Comparison of ENCODE assay signal across 10 cellular contexts in genomic region chr3:13282528-13282985, GRCh38.
A peak's percentile ranks its signal among the peaks of the same experiment; 100 is the strongest.
DNase-seq lines count a peak whose midpoint lies in the region; ATAC-seq, FAIRE-seq and TF ChIP-seq lines count a peak whose summit lies in the region.
"Had no signal": no experiment of that assay in that cellular context is flagged by ENCODE, and none has a peak within 500 bp of the region (broad histone marks: within the 10 kb centered on the region; RNA-seq: fewer than 3 reads in every experiment).

No MANE protein-coding gene starts in this region.

- peaks cover 18 to 59% of the 10 kb centered on the region in 2 experiments; a peak in 4 of 5 replicates for H3K27me3 ChIP-seq in K562 (ENCODE audit: control insufficient read depth in 2 of 2, insufficient read depth in 2 of 2, low read length in 2 of 2)
- peaks cover 61% of the 10 kb centered on the region for H3K27me3 ChIP-seq in lower lobe of right lung (ENCODE audit: low read depth)

- no TSS peak for BruUV-seq in K562 (replicated peaks; lab: Mats Ljungman, UMichigan)

- ATAC-seq in Right ventricle myocardium superior (ENCODE audit: poor library complexity) (no peak), Right ventricle myocardium inferior (no peak), K562 (peak; percentile 3; the same call in 1 of the 3 replicates), lower lobe of right lung (no peak), HG03469 (IDR thresholded peaks at IDR 0.05; ENCODE audit: unreplicated experiment) (no peak)

- no peak for TF ChIP-seq POLR2A in K562 (conservative IDR thresholded peaks at IDR 0.05)

- H4K20me1 ChIP-seq in K562 (replicated peaks; ENCODE audit: control insufficient read depth, insufficient read depth, low read length), result peaks cover 8% of the 10 kb centered on the region; the same call in 1 of the 2 replicates

- WGBS in K562 (ENCODE audit: insufficient coverage, low coverage, missing lambda C conversion rate), result under 1% methylated on average over 44 of the region's 69 CpGs
- WGBS in urinary bladder, result 1% methylated on average over 68 of the region's 69 CpGs

- TF ChIP-seq EP300 in K562 (IDR thresholded peaks at IDR 0.05; ENCODE audit: low read length), result no peak

- no peaks in the 10 kb centered on the region for H3K79me2 ChIP-seq in K562 (ENCODE audit: control insufficient read depth, insufficient read depth, low read length)

- no peak for TF ChIP-seq RAD21 in K562 (CRISPR knock-in tag; conservative IDR thresholded peaks at IDR 0.05 in 1 of 2, IDR thresholded peaks at IDR 0.05 in 1 of 2)

- no peak for FAIRE-seq in K562 (lab: Jason Lieb, UNC)

- peak; percentile 41 for DNase-seq in Right ventricle myocardium superior
- no peak for DNase-seq in Right ventricle myocardium inferior (ENCODE audit: missing footprints)
- DNase-seq in K562 (ENCODE audit: extremely low read depth in 1 of 4, low spot score in 3 of 4), result peak; percentile 55 to 75 (median 67)
- DNase-seq in lower lobe of right lung, result peak; percentile 39
- no peak for DNase-seq in NOMO-1 treated with dmso at 0.1 percent for 144 hours (lab: John Stamatoyannopoulos, UW; ENCODE audit: unreplicated experiment)
- no peak for DNase-seq in foreskin melanocyte
- DNase-seq: DMS79, NCI-H2171 had no signal

- POLR2A ChIA-PET in K562 (lab: Yijun Ruan, JAX), result interaction anchor here (0.6 to 1.4 kb wide), 4 partner anchors 15 to 404 kb away, joined by 3 to 4 read pairs (median 3); no protein-coding TSS in a partner anchor

- H2AFZ ChIP-seq in K562 (ENCODE audit: low read depth, low read length), result 0 out of 2 replicates have a peak overlapping the region, but pooled peaks have one; percentile 44

- H3K9ac ChIP-seq in K562 (ENCODE audit: insufficient read depth in 1 of 2, low read depth in 2 of 2, low read length in 2 of 2), result peak overlapping the region in 1 of 2 experiments; percentile 88; a peak in 2 of 4 replicates

- H3K4me1 ChIP-seq in K562 (replicated peaks in 1 of 2; ENCODE audit: control insufficient read depth in 2 of 2, insufficient read depth in 2 of 2, low read length in 2 of 2) (peaks cover 6 to 27% of the 10 kb centered on the region in 2 experiments; a peak in 4 of 5 replicates), lower lobe of right lung (peaks cover 23% of the 10 kb centered on the region), urinary bladder (ENCODE audit: insufficient read depth) (no peaks in the 10 kb centered on the region)

- H3K36me3 ChIP-seq in K562 (ENCODE audit: control insufficient read depth, insufficient read depth, low read length), result no peaks in the 10 kb centered on the region
- H3K36me3 ChIP-seq in lower lobe of right lung, result no peaks in the 10 kb centered on the region
- no peaks in the 10 kb centered on the region for H3K36me3 ChIP-seq in urinary bladder (ENCODE audit: insufficient read depth)

- in situ Hi-C loops in K562 (cut with MboI), result no loop called here

- H3K9me3 ChIP-seq in K562 (replicated peaks; ENCODE audit: control insufficient read depth, insufficient read depth, low read depth, low read length), result peaks cover 9% of the 10 kb centered on the region
- peaks cover 4% of the 10 kb centered on the region for H3K9me3 ChIP-seq in lower lobe of right lung

- no peaks in the 10 kb centered on the region for H3K9me1 ChIP-seq in K562 (ENCODE audit: control insufficient read depth, insufficient read depth, low read length)

- H3K4me2 ChIP-seq in K562 (ENCODE audit: insufficient read depth, low read length), result no peak overlapping the region; the same call in 1 of the 2 replicates

- TF ChIP-seq CTCF in K562 (IDR thresholded peaks at IDR 0.05 in 2 of 3, conservative IDR thresholded peaks at IDR 0.05 in 1 of 3; ENCODE audit: insufficient read depth in 2 of 3, low read depth in 1 of 3, low read length in 3 of 3) (0 out of 6 replicates have a peak, but pooled peaks of 1 of the 3 experiments have one; percentile 0), lower lobe of right lung (IDR thresholded peaks at IDR 0.05) (no peak)

- CTCF ChIA-PET in K562 (lab: Yijun Ruan, JAX; ENCODE audit: low intra/inter-chr PET ratio), result interaction anchor here (1.1 kb wide), 1 partner anchor 190 kb away, joined by 3 read pairs; no protein-coding TSS in a partner anchor

- H3K27ac ChIP-seq in K562 (ENCODE audit: extremely low read depth, low read depth, low read length), result no peak overlapping the region
- peak overlapping the region; percentile 43 for H3K27ac ChIP-seq in lower lobe of right lung
- H3K27ac ChIP-seq in urinary bladder (ENCODE audit: low read depth), result peak overlapping the region; percentile 57

- H3K4me3 ChIP-seq in K562, result peak overlapping the region; percentile 29
- peak overlapping the region; percentile 58 for H3K4me3 ChIP-seq in lower lobe of right lung
- peak overlapping the region; percentile 75 for H3K4me3 ChIP-seq in urinary bladder (ENCODE audit: low read depth, low read length)

- intact Hi-C loops in Right ventricle myocardium superior (cut with DNase I) (no loop called here), Right ventricle myocardium inferior (cut with DNase I) (loop anchor here (2.0 to 5.0 kb wide), 2 partner anchors 55 to 190 kb away; no protein-coding TSS in a partner anchor), K562 (cut with micrococcal nuclease) (loop anchor here (2.0 to 10.0 kb wide), 2 partner anchors 190 to 372 kb away; no protein-coding TSS in a partner anchor), lower lobe of right lung (cut with DNase I) (no loop called here)

TF ChIP-seq in K562, 482 proteins besides CTCF, POLR2A, EP300 and RAD21 (continues in another document):
- no peak for TF ChIP-seq CBX2 (IDR thresholded peaks at IDR 0.05; ENCODE audit: insufficient read depth, low read length, poor library complexity, severe bottlenecking)
- 0 out of 4 replicates have a peak, but pooled peaks of 1 of the 2 experiments have one; percentile 16 for TF ChIP-seq SIN3A (IDR thresholded peaks at IDR 0.05; ENCODE audit: borderline replicate concordance in 2 of 2, control insufficient read depth in 1 of 2, low read depth in 2 of 2, low read length in 2 of 2)
- TF ChIP-seq KDM5B (IDR thresholded peaks at IDR 0.05; ENCODE audit: insufficient replicate concordance, low read depth, low read length), result peak; percentile 49
- peak; percentile 15; the same call in 1 of the 2 replicates for TF ChIP-seq GATAD2B (IDR thresholded peaks at IDR 0.05; ENCODE audit: borderline replicate concordance)
- TF ChIP-seq PHF8 (IDR thresholded peaks at IDR 0.05; ENCODE audit: borderline replicate concordance, low read length), result peak; percentile 33; the same call in 1 of the 2 replicates
- TF ChIP-seq SIX5 (IDR thresholded peaks at IDR 0.05; ENCODE audit: borderline replicate concordance in 1 of 2, insufficient read depth in 1 of 2, low read depth in 1 of 2, low read length in 2 of 2), result no peak
- TF ChIP-seq UBTF (IDR thresholded peaks at IDR 0.05; ENCODE audit: borderline replicate concordance in 1 of 2, low read depth in 2 of 2, low read length in 2 of 2), result peak in 1 of 2 experiments; percentile 46; a peak in 1 of 4 replicates
- TF ChIP-seq ZNF165 (CRISPR knock-in tag; IDR thresholded peaks at IDR 0.05; ENCODE audit: borderline replicate concordance), result no peak
- TF ChIP-seq E2F6 (IDR thresholded peaks at IDR 0.05; ENCODE audit: borderline replicate concordance in 1 of 2, extremely low read depth in 1 of 2, insufficient read depth in 1 of 2, insufficient read length in 1 of 2, low read depth in 1 of 2, low read length in 1 of 2, poor library complexity in 1 of 2, severe bottlenecking in 1 of 2), result peak in 1 of 2 experiments; percentile 91
- no peak for TF ChIP-seq STAT6 (CRISPR knock-in tag; IDR thresholded peaks at IDR 0.05)
- no peak for TF ChIP-seq ATF7 (IDR thresholded peaks at IDR 0.05)
- TF ChIP-seq SMARCE1 (IDR thresholded peaks at IDR 0.05), result no peak
- TF ChIP-seq NONO (IDR thresholded peaks at IDR 0.05; ENCODE audit: low read depth in 2 of 2, low read length in 1 of 2), result peak in 1 of 2 experiments; percentile 47; a peak in 1 of 4 replicates

Comparison
In these comparisons a context has a peak if more than half of its experiments do, and no peak if none do; other contexts are left out.
1. DNase-seq: peak in Right ventricle myocardium superior (single experiment), K562 (4 of 4) and lower lobe of right lung (single experiment); none in Right ventricle myocardium inferior (single experiment), NOMO-1 treated with dmso at 0.1 percent for 144 hours (single experiment) and foreskin melanocyte (single experiment).
2. intact Hi-C loops: an anchor here in Right ventricle myocardium inferior (2.0 to 5.0 kb wide) and K562 (2.0 to 10.0 kb wide); none called in Right ventricle myocardium superior and lower lobe of right lung.
3. Peak in every context shown above with its lines, with median percentiles within 50 percentile points of each other: H3K4me3 ChIP-seq.